ENCODE assay signal across 9 cellular contexts in the genomic region with DNA sequence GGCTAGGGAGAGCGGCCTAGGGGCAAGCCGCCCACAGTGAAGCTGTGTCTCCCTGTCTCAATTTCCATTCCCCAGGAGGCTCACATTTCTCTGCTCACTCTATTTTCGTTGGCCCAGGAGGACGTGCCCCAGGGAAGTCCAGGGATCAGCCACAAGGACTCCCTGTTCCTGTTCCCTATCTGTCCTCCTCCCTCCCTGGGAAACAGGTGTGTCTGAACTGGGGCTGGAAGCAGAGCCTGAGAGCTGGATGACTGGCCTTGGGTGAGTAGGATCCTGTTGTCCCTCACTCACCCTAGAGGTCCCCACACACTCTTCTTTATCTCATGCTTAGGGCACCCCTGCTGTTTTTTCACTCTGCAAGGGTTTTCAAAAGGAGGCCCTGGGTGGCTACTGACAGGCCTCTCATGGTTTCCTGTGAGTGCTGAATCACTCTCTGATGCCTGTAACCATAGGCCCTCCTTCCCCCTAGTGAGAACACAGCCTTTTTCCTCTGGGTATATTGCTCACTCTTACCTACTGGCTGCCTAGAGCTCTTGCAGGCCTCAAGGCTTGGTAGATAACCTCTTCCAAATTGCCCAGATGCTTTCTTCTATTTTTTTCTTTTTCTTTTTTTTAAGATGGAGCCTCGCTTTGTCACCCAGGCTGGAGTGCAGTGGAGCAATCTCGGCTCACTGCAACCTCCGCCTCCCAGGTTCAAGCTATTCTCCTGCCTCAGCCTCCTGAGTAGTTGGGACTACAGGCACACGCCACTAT. TPM values are rescaled to one million over a fixed set of nuclear protein-coding genes. Genes with fewer than 3 reads are reported as not detected.
A peak's percentile ranks its signal among the peaks of the same experiment; 100 is the strongest.
DNase-seq lines count a peak whose midpoint lies in the region; ATAC-seq and TF ChIP-seq lines count a peak whose summit lies in the region.
"Had no signal": no experiment of that assay in that cellular context is flagged by ENCODE, and none has a peak within 500 bp of the region (broad histone marks: within the 10 kb centered on the region; RNA-seq: fewer than 3 reads in every experiment).

No MANE protein-coding gene starts in this region.

- ATAC-seq in mucosa of descending colon, result no peak

- H3K9ac ChIP-seq in endodermal cell (ENCODE audit: extremely low read depth, low read length, poor library complexity, severe bottlenecking) (peak overlapping the region; percentile 13), colonic mucosa (ENCODE audit: low read depth in 2 of 2, low read length in 2 of 2) (no peak overlapping the region)

- H3K36me3 Mint-ChIP-seq in endodermal cell (ENCODE audit: low read depth), result no peaks in the 10 kb centered on the region

- H3K4me3 ChIP-seq in WERI-Rb-1 (ENCODE audit: low read depth, low read length) (no peak overlapping the region), endodermal cell (ENCODE audit: low read length) (no peak overlapping the region), mucosa of descending colon (no peak overlapping the region), colonic mucosa (no peak overlapping the region)

- DNase-seq in DMS53 (lab: John Stamatoyannopoulos, UW) (peak; percentile 24), DMS53 treated with DMSO at 0.1 percent for 48 hours (lab: John Stamatoyannopoulos, UW; ENCODE audit: unreplicated experiment) (no peak), WERI-Rb-1 (no peak), endodermal cell (peak; percentile 86), mucosa of descending colon (no peak), AG08396 (ENCODE audit: low spot score) (no peak), colonic mucosa (no peak)
- peak in 2 of 3 donors; percentile 57 to 62 for DNase-seq in stimulated activated CD4-positive, alpha-beta T cell treated with anti-CD3 and anti-CD28 coated beads, TNF-alpha, amount 100 ng/mL, for 48 hours (ENCODE audit: low read depth in 3 of 3)

- intact Hi-C loops in mucosa of descending colon (cut with DNase I, micrococcal nuclease) (no loop called here), colonic mucosa (cut with DNase I) (no loop called here)

- no peak overlapping the region for H3K4me3 Mint-ChIP-seq in endodermal cell

- H3K27me3 ChIP-seq in WERI-Rb-1 (ENCODE audit: insufficient read depth, low read depth, severe bottlenecking) (no peaks in the 10 kb centered on the region), endodermal cell (ENCODE audit: control insufficient read depth, insufficient read depth, low read length, poor library complexity, severe bottlenecking) (no peaks in the 10 kb centered on the region), colonic mucosa (peaks cover 7% of the 10 kb centered on the region)

- WGBS in endodermal cell (ENCODE audit: insufficient coverage in 1 of 2, insufficient read length in 1 of 2), 2 experiments, result 74 to 89% methylated on average over 5 to 8 of the region's 8 CpGs

- no peaks in the 10 kb centered on the region for H3K27me3 Mint-ChIP-seq in endodermal cell (ENCODE audit: insufficient read depth)

- H3K4me1 Mint-ChIP-seq in endodermal cell, result peaks cover 25% of the 10 kb centered on the region

- H3K4me1 ChIP-seq in endodermal cell (ENCODE audit: control insufficient read depth, insufficient read depth, low read length), result peaks cover 9% of the 10 kb centered on the region
- peaks cover 13% of the 10 kb centered on the region for H3K4me1 ChIP-seq in mucosa of descending colon (ENCODE audit: low read depth)
- H3K4me1 ChIP-seq in colonic mucosa, result no peaks in the 10 kb centered on the region

- H3K27ac ChIP-seq in WERI-Rb-1 (peak overlapping the region; percentile 14; the same call in 1 of the 2 replicates), endodermal cell (ENCODE audit: low read depth, low read length) (peak overlapping the region; percentile 44), colonic mucosa (no peak overlapping the region)
- H3K27ac ChIP-seq: 22Rv1 had no signal

- peaks cover 3% of the 10 kb centered on the region for H3K9me3 Mint-ChIP-seq in endodermal cell

- H3K27ac Mint-ChIP-seq in endodermal cell, result peak overlapping the region; percentile 95

- TF ChIP-seq CTCF in WERI-Rb-1 (IDR thresholded peaks at IDR 0.05; ENCODE audit: low read depth, low read length), result no peak
- TF ChIP-seq CTCF in endodermal cell (conservative IDR thresholded peaks at IDR 0.05), result no peak
- TF ChIP-seq CTCF in mucosa of descending colon (IDR thresholded peaks at IDR 0.05), result no peak
- no peak for TF ChIP-seq CTCF in colonic mucosa (IDR thresholded peaks at IDR 0.05)

- H3K9me3 ChIP-seq in WERI-Rb-1 (ENCODE audit: severe bottlenecking) (peaks cover 3% of the 10 kb centered on the region), endodermal cell (ENCODE audit: control insufficient read depth, low read length) (no peaks in the 10 kb centered on the region), mucosa of descending colon (no peaks in the 10 kb centered on the region), colonic mucosa (no peaks in the 10 kb centered on the region)

- H3K36me3 ChIP-seq in WERI-Rb-1, result peaks cover 1% of the 10 kb centered on the region
- no peaks in the 10 kb centered on the region for H3K36me3 ChIP-seq in endodermal cell (ENCODE audit: control insufficient read depth, insufficient read depth, low read length)
- no peaks in the 10 kb centered on the region for H3K36me3 ChIP-seq in mucosa of descending colon (ENCODE audit: low read depth)
- no peaks in the 10 kb centered on the region for H3K36me3 ChIP-seq in colonic mucosa

RNA-seq across cellular contexts. Expression of a gene that starts 3.3 kb away (rescaled TPM):
- 10 to 100 TPM; 40.9 to 46.3 TPM for total RNA-seq in endodermal cell
- 50.0 TPM for polyA plus RNA-seq in endodermal cell (2013, experiment 1 of 2)
- 54.7 TPM for polyA plus RNA-seq in endodermal cell (2013, experiment 2 of 2)
- total RNA-seq in mucosa of descending colon, result 10 to 100 TPM; 13.7 to 35.7 (median 15.3) TPM
- 10 to 100 TPM; 18.4 to 25.6 TPM for total RNA-seq in colonic mucosa

RNA-seq across cellular contexts. Expression of a gene that starts 4.0 kb away (rescaled TPM):
- 10 to 100 TPM; 20.5 to 20.6 TPM for total RNA-seq in endodermal cell
- polyA plus RNA-seq in endodermal cell (2013, experiment 1 of 2), result 22.3 TPM
- polyA plus RNA-seq in endodermal cell (2013, experiment 2 of 2), result 22.3 TPM
- 10 to 100 TPM in 1 of 3 donors, 1 to 10 TPM in 2; 2.0 to 34.1 (median 8.7) TPM for total RNA-seq in mucosa of descending colon
- 1 to 10 TPM; 2.7 to 7.8 TPM for total RNA-seq in colonic mucosa

RNA-seq across cellular contexts. Expression of a gene that starts 19.4 kb away (rescaled TPM):
- total RNA-seq in endodermal cell, result 10 to 100 TPM; 89.3 to 97.0 TPM
- 86.4 TPM for polyA plus RNA-seq in endodermal cell (2013, experiment 1 of 2)
- 84.4 TPM for polyA plus RNA-seq in endodermal cell (2013, experiment 2 of 2)
- total RNA-seq in mucosa of descending colon, result 10 to 100 TPM; 38.3 to 47.1 (median 44.7) TPM
- 10 to 100 TPM; 31.7 to 51.9 TPM for total RNA-seq in colonic mucosa

RNA-seq across cellular contexts. Expression of a gene that starts 37.3 kb away (rescaled TPM):
- under 1 TPM; 0.20 to 0.46 TPM for total RNA-seq in endodermal cell
- 9.7 TPM for polyA plus RNA-seq in endodermal cell (2013, experiment 1 of 2)
- 8.6 TPM for polyA plus RNA-seq in endodermal cell (2013, experiment 2 of 2)
- not detected for total RNA-seq in mucosa of descending colon
- not detected for total RNA-seq in colonic mucosa

Comparison
In these comparisons a context has a peak if more than half of its experiments do, and no peak if none do; other contexts are left out.
1. DNase-seq: peak in DMS53 (single experiment), endodermal cell (single experiment) and stimulated activated CD4-positive, alpha-beta T cell treated with anti-CD3 and anti-CD28 coated beads, TNF-alpha, amount 100 ng/mL, for 48 hours (2 of 3); none in DMS53 treated with DMSO at 0.1 percent for 48 hours (single experiment), WERI-Rb-1 (single experiment), mucosa of descending colon (0 of 3), AG08396 (single experiment) and colonic mucosa (single experiment).